Comparison of ENCODE assay signal across 8 cellular contexts in the genomic region with DNA sequence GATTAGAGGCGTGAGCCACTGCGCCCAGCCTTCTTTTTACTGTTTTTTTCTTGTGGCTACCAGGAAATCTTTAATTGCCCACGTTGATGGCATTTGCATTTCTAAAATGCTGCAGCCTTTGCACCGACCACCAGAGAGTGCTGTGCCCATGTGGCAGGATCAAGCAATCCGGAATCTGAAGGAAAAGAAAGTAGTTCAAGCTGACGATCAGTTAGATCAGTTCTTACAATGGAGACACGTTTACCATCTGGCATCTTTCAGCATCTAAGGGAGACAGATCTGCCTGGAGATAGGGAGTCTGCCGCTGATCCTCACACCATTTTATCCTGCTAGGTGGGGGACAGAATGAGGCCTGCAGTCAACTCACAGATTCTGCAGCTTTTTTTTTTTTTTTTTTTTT. TPM values are rescaled to one million over a fixed set of nuclear protein-coding genes. Genes with fewer than 3 reads are reported as not detected.
DNase-seq lines count a peak whose midpoint lies in the region; ATAC-seq and TF ChIP-seq lines count a peak whose summit lies in the region.

No MANE protein-coding gene starts in this region.

- H3K36me3 Mint-ChIP-seq in Calu3 (ENCODE audit: insufficient read depth, unreplicated experiment): no peaks in the 10 kb centered on the region

- no peak overlapping the region for H3K27ac Mint-ChIP-seq in Calu3 (ENCODE audit: unreplicated experiment)

- no peak overlapping the region for H3K4me3 Mint-ChIP-seq in Calu3 (ENCODE audit: low read depth, unreplicated experiment)

- DNase-seq in Calu3 (peak; percentile 47), HCEC 1CT (peak; percentile 18), SHP77 (lab: John Stamatoyannopoulos, UW) (peak; percentile 23 to 24), fibroblast of peridontal ligament (ENCODE audit: extremely low read depth) (peak; percentile 40), superior temporal gyrus (ENCODE audit: extremely low spot score) (peak; percentile 10), C1 segment of cervical spinal cord (lab: John Stamatoyannopoulos, UW) (no peak)

- H3K9me3 Mint-ChIP-seq in Calu3 (ENCODE audit: low read depth, unreplicated experiment): no peaks in the 10 kb centered on the region

- ATAC-seq in HG02571 (IDR thresholded peaks at IDR 0.05; ENCODE audit: unreplicated experiment) (no peak), HG03378 (IDR thresholded peaks at IDR 0.05; ENCODE audit: unreplicated experiment) (no peak)

- CTCF ChIA-PET in Calu3 (lab: Charles Lee): interaction anchor here (0.7 to 1.6 kb wide), 3 partner anchors 16 to 502 kb away, joined by 4 to 7 read pairs (median 6); no protein-coding TSS in a partner anchor

- peaks cover 65% of the 10 kb centered on the region for H3K27me3 Mint-ChIP-seq in Calu3 (ENCODE audit: unreplicated experiment)

- intact Hi-C loops in Calu3 (cut with micrococcal nuclease; ENCODE audit: unreplicated experiment): no loop called here

- no TSS peak for BruUV-seq in Calu3 (replicated peaks; lab: Mats Ljungman, UMichigan)

- peak; percentile 35 for TF ChIP-seq CTCF in Calu3 (IDR thresholded peaks at IDR 0.05; ENCODE audit: unreplicated experiment)

- no peaks in the 10 kb centered on the region for H3K4me1 Mint-ChIP-seq in Calu3 (ENCODE audit: low read depth, unreplicated experiment)

RNA-seq across cellular contexts. Expression of gene TINCR, which starts 19.9 kb away (rescaled TPM):
- 0.27 and 0.40 TPM in 2 replicates for total RNA-seq in Calu3 (2022)

Comparison
In these comparisons a context has a peak if more than half of its experiments do, and no peak if none do; other contexts are left out.
1. DNase-seq: peak in Calu3 (single experiment), HCEC 1CT (single experiment), SHP77 (2 of 2), fibroblast of peridontal ligament (single experiment) and superior temporal gyrus (single experiment); none in C1 segment of cervical spinal cord (0 of 14).